Comparison of ENCODE assay signal across 20 cellular contexts in the genomic region with DNA sequence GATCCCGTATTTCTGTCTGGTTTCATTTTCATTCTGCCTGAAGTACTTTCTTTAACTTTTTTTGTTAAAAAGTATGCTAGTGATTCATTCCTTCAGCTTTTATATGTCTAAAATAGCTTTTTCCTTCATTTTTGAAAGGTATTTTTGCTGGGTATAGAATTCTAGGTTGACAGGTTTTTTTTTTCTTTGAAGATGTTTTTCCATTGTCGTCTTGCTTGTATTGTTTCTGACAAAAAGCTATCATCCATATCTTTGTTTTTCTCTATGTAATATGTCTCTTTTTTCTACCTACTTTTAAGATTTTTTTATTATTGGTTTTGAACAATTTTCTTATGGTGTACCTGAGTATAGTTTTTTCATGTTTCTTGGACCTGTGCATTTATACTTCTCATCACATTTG.
"Had no signal": no experiment of that assay in that cellular context is flagged by ENCODE, and none has a peak within 500 bp of the region (broad histone marks: within the 10 kb centered on the region; RNA-seq: fewer than 3 reads in every experiment).

No MANE protein-coding gene starts in this region.

- H3K9ac ChIP-seq: parathyroid adenoma had no signal

- H3K27ac ChIP-seq: epithelial cell of prostate, esophagus squamous epithelium, parathyroid adenoma, prostate gland, sigmoid colon, suprapubic skin, tibial artery, upper lobe of left lung, uterus had no signal

- H2AFZ ChIP-seq: parathyroid adenoma had no signal

- DNase-seq: effector memory CD8-positive, alpha-beta T cell; esophagus squamous epithelium; foreskin fibroblast; left colon; mesendoderm; naive B cell; occipital lobe; retina; sigmoid colon; small intestine; stimulated activated CD4-positive, alpha-beta T cell treated with anti-CD3 and anti-CD28 coated beads, Interleukin-2, amount 100 ng/mL, for 48 hours; stimulated activated naive CD8-positive, alpha-beta T cell treated with anti-CD3 and anti-CD28 coated beads, Interleukin-15, Interleukin-2, amounts not matched to agents 100 U/mL and 50 U/mL, for 24 hours; tibial artery; upper lobe of left lung; uterus had no signal

- H3K27me3 ChIP-seq: esophagus squamous epithelium, sigmoid colon, suprapubic skin, tibial artery, upper lobe of left lung, uterus had no signal

- H3K4me1 ChIP-seq: parathyroid adenoma, prostate gland, suprapubic skin, upper lobe of left lung, uterus had no signal

- H3K36me3 ChIP-seq: uterus had no signal

- H3K4me3 ChIP-seq: esophagus squamous epithelium, prostate gland, sigmoid colon, suprapubic skin, tibial artery, upper lobe of left lung, uterus had no signal

- ATAC-seq: effector memory CD8-positive, alpha-beta T cell; left colon; stimulated activated naive CD8-positive, alpha-beta T cell treated with anti-CD3 and anti-CD28 coated beads, Interleukin-15, Interleukin-2, amounts not matched to agents 100 U/mL and 50 U/mL, for 24 hours had no signal

- FAIRE-seq: colon, small intestine had no signal

- H3K9me3 ChIP-seq: prostate gland, suprapubic skin had no signal
